In the genomic region with DNA sequence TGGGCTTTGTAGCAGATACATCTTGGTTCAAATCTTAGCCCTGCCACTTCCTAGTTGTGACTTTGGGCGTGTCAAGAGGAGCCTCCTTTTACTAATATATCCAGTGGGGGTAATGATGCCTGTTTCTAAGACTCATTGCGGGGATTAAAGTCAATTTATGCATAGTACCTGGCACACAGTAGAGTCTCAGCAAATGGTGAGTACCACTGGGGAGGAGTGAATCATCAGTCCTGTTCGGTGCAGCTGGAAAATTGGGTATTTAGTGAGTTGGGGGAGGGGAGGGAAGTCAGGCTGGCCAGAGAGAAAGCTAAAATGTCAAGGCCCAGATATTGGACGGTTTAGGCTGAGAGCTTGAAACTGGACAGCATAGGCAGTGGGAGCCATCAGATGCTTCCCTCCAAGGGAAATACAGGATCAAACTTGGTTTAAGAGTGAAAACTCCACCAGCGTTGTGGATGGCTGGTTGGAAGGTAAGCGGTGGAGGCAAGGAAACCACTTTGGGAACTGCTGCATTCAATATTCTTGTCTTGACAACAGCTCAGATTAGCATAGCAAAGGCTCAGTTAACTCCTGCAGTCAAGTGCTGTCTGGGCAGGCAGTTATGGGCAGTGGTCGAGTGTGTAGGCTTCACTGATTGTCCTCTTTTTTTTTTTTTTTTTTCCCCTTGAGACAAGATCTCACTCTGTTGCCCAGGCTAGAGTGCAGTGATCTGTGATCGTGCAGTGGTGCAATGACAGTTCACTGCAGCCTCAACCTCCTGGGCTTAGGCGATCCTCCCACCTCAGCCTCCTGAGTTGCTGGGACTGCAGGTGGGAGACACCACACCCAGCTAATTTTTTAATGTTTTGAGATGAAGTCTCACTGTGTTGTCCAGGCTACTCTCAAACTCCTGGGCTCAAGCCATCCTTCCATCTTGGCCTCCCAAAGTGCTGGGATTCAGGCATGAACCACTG, we compare ENCODE assay signal across 24 cellular contexts. TPM values are rescaled to one million over a fixed set of nuclear protein-coding genes. Genes with fewer than 3 reads are reported as not detected.
A peak's percentile ranks its signal among the peaks of the same experiment; 100 is the strongest.
DNase-seq lines count a peak whose midpoint lies in the region; ATAC-seq, FAIRE-seq and TF ChIP-seq lines count a peak whose summit lies in the region.
"Had no signal": no experiment of that assay in that cellular context is flagged by ENCODE, and none has a peak within 500 bp of the region (broad histone marks: within the 10 kb centered on the region; RNA-seq: fewer than 3 reads in every experiment).

No MANE protein-coding gene starts in this region.

- FAIRE-seq in GM12878 (lab: Jason Lieb, UNC), result no peak

- no peak overlapping the region for H3K27ac ChIP-seq in GM12878 (ENCODE audit: control insufficient read depth, insufficient read depth)
- H3K27ac ChIP-seq in SJCRH30, result no peak overlapping the region
- H3K27ac ChIP-seq in osteoblast (ENCODE audit: low read depth, low read length), result no peak overlapping the region
- H3K27ac ChIP-seq: epithelial cell of prostate, gastroesophageal sphincter, psoas muscle, thyroid gland had no signal

- POLR2A ChIA-PET in GM12878 (lab: Charles Lee), result interaction anchor here (0.6 to 1.4 kb wide), 5 partner anchors 9 to 73 kb away, joined by 3 to 8 read pairs (median 4); partner anchors contain the start of gene PPP1R16B

- H4K20me1 ChIP-seq in GM12878 (ENCODE audit: control insufficient read depth, insufficient read depth) (no peaks in the 10 kb centered on the region), osteoblast (ENCODE audit: insufficient read depth, low read length) (no peaks in the 10 kb centered on the region)

- RAD21 ChIA-PET in GM12878 (lab: Charles Lee; ENCODE audit: unreplicated experiment), result interaction anchor here (1.1 to 2.3 kb wide), 6 partner anchors 11 to 74 kb away, joined by 3 to 14 read pairs (median 4); no protein-coding TSS in a partner anchor

- no peaks in the 10 kb centered on the region for H3K27me3 Mint-ChIP-seq in activated naive CD4-positive, alpha-beta T cell treated with anti-CD3 and anti-CD28 coated beads, Interleukin-2, amount 50 U/mL, for 24 hours
- H3K27me3 Mint-ChIP-seq in IgD-negative memory B cell, result no peaks in the 10 kb centered on the region
- no peaks in the 10 kb centered on the region for H3K27me3 Mint-ChIP-seq in stimulated activated memory B cell treated with anti-CD40 and anti-IgM and Interleukin-4, amounts not matched to agents 10 μg/mL and 1 μg/mL and 100 μg/mL, for 72 hours
- H3K27me3 Mint-ChIP-seq: dendritic cell treated with granulocyte-macrophage colony-stimulating factor and Interleukin-4, amounts not matched to agents 40 ng/mL and 50 ng/mL, for 4 days had no signal

- no TSS peak for BruUV-seq in GM12878 (replicated peaks; lab: Mats Ljungman, UMichigan)

- no peak for TF ChIP-seq EP300 in GM12878 (IDR thresholded peaks at IDR 0.05; ENCODE audit: borderline replicate concordance in 1 of 2, control insufficient read depth in 1 of 2, low read depth in 2 of 2, low read length in 2 of 2)

- TF ChIP-seq CTCF in GM12878 (IDR thresholded peaks at IDR 0.05 in 2 of 3, conservative IDR thresholded peaks at IDR 0.05 in 1 of 3; ENCODE audit: control insufficient read depth in 2 of 3, extremely low read depth in 1 of 3, insufficient read depth in 1 of 3, low read depth in 3 of 3, low read length in 3 of 3) (no peak), osteoblast (IDR thresholded peaks at IDR 0.05; ENCODE audit: extremely low read depth, low read depth, low read length) (no peak)

- CTCF ChIA-PET in GM12878 (lab: Yijun Ruan, JAX), result interaction anchor here (0.6 to 1.9 kb wide), 5 partner anchors 13 to 295 kb away, joined by 3 to 4 read pairs (median 3); partner anchors contain the start of gene PPP1R16B

- in situ Hi-C loops in GM12878 (cut with MboI), result no loop called here

- TF ChIP-seq RAD21 in GM12878 (IDR thresholded peaks at IDR 0.05; ENCODE audit: insufficient read depth, low read depth, low read length), result no peak

- no peak for DNase-seq in activated naive CD4-positive, alpha-beta T cell treated with Interleukin-2 at 50 U/mL for 16 hours
- no peak for DNase-seq in GM12878 (ENCODE audit: low read depth, low spot score)
- no peak for DNase-seq in left lobe of liver (ENCODE audit: low spot score)
- no peak for DNase-seq in SJCRH30
- no peak for DNase-seq in osteoblast (ENCODE audit: insufficient read length, low spot score, missing footprints)
- DNase-seq: activated CD4-positive, alpha-beta T cell treated with anti-CD3 and anti-CD28 coated beads, Interleukin-2, amount 50 U/mL, for 48 hours; activated naive CD4-positive, alpha-beta T cell; KG1; NCI-H1092; NCI-H2107; NCI-H526 treated with DMSO at 0.1 percent for 48 hours; psoas muscle; thyroid gland had no signal

- H3K36me3 ChIP-seq in GM12878 (ENCODE audit: control insufficient read depth in 2 of 2, insufficient read depth in 2 of 2, low read length in 1 of 2), result peaks cover 5% of the 10 kb centered on the region in 2 experiments
- H3K36me3 ChIP-seq in SJCRH30, result no peaks in the 10 kb centered on the region
- no peaks in the 10 kb centered on the region for H3K36me3 ChIP-seq in osteoblast (ENCODE audit: insufficient read depth, low read length)
- H3K36me3 ChIP-seq: gastroesophageal sphincter, thyroid gland had no signal

- H3K4me2 ChIP-seq in GM12878 (ENCODE audit: control insufficient read depth, insufficient read depth) (no peak overlapping the region), osteoblast (ENCODE audit: insufficient read depth, low read length) (no peak overlapping the region)
- H3K4me2 ChIP-seq: smooth muscle cell had no signal

- H3K4me1 Mint-ChIP-seq in activated naive CD4-positive, alpha-beta T cell treated with anti-CD3 and anti-CD28 coated beads, Interleukin-2, amount 50 U/mL, for 24 hours, result peaks cover 74% of the 10 kb centered on the region
- peaks cover 44 to 63% (median 61%) of the 10 kb centered on the region in 3 donors for H3K4me1 Mint-ChIP-seq in IgD-negative memory B cell
- peaks cover 88% of the 10 kb centered on the region for H3K4me1 Mint-ChIP-seq in stimulated activated memory B cell treated with anti-CD40 and anti-IgM and Interleukin-4, amounts not matched to agents 10 μg/mL and 1 μg/mL and 100 μg/mL, for 72 hours
- H3K4me1 Mint-ChIP-seq: brain, nephron had no signal

- no peak for TF ChIP-seq POLR2A in GM12878 (IDR thresholded peaks at IDR 0.05; ENCODE audit: low read depth, low read length)

- no peak overlapping the region for H3K4me3 Mint-ChIP-seq in activated naive CD4-positive, alpha-beta T cell treated with anti-CD3 and anti-CD28 coated beads, Interleukin-2, amount 50 U/mL, for 24 hours
- peak overlapping the region in 2 of 4 donors; percentile 69 to 74 for H3K4me3 Mint-ChIP-seq in IgD-negative memory B cell
- no peak overlapping the region for H3K4me3 Mint-ChIP-seq in stimulated activated memory B cell treated with anti-CD40 and anti-IgM and Interleukin-4, amounts not matched to agents 10 μg/mL and 1 μg/mL and 100 μg/mL, for 72 hours
- H3K4me3 Mint-ChIP-seq: brain; dendritic cell treated with granulocyte-macrophage colony-stimulating factor and Interleukin-4, amounts not matched to agents 40 ng/mL and 50 ng/mL, for 4 days; nephron had no signal

- no peaks in the 10 kb centered on the region for H3K27me3 ChIP-seq in GM12878 (replicated peaks in 1 of 2; ENCODE audit: control insufficient read depth in 2 of 2, insufficient read depth in 2 of 2, low read length in 1 of 2)
- no peaks in the 10 kb centered on the region for H3K27me3 ChIP-seq in SJCRH30
- peaks cover 19% of the 10 kb centered on the region for H3K27me3 ChIP-seq in osteoblast (ENCODE audit: insufficient read depth, low read length)
- H3K27me3 ChIP-seq: thyroid gland had no signal

- H3K4me1 ChIP-seq in GM12878 (ENCODE audit: control insufficient read depth, insufficient read depth, low read length), result peaks cover 18% of the 10 kb centered on the region
- peaks cover 3% of the 10 kb centered on the region; the same call in 1 of the 2 replicates for H3K4me1 ChIP-seq in SJCRH30
- no peaks in the 10 kb centered on the region for H3K4me1 ChIP-seq in osteoblast (ENCODE audit: insufficient read depth, low read length)
- H3K4me1 ChIP-seq: gastroesophageal sphincter, psoas muscle, thyroid gland had no signal

- SMC1A ChIA-PET in GM12878 (lab: Charles Lee; ENCODE audit: uncharacterized antibody, unreplicated experiment), result interaction anchor here (0.9 to 5.8 kb wide), 7 partner anchors 9 to 83 kb away, joined by 3 to 38 read pairs (median 5); no protein-coding TSS in a partner anchor

- intact Hi-C loops in GM12878 (cut with micrococcal nuclease; ENCODE audit: unreplicated experiment), result no loop called here

- H2AFZ ChIP-seq in GM12878 (ENCODE audit: control insufficient read depth, low read depth, low read length), result no peak overlapping the region
- H2AFZ ChIP-seq in osteoblast (ENCODE audit: low read length), result no peak overlapping the region

- H3K4me3 ChIP-seq in GM12878 (no peak overlapping the region), SJCRH30 (no peak overlapping the region), osteoblast (ENCODE audit: insufficient read depth, low read length) (no peak overlapping the region)
- H3K4me3 ChIP-seq: gastroesophageal sphincter, lung, psoas muscle, smooth muscle cell, thyroid gland had no signal

- 88% methylated on average over 8 of the region's 9 CpGs for WGBS in GM12878 (ENCODE audit: insufficient coverage, insufficient replicate concordance, low lambda C conversion rate, missing lambda C conversion rate)

- H3K27ac Mint-ChIP-seq in activated naive CD4-positive, alpha-beta T cell treated with anti-CD3 and anti-CD28 coated beads, Interleukin-2, amount 50 U/mL, for 24 hours, result peak overlapping the region; percentile 73
- peak overlapping the region; percentile 67 to 91 (median 76) for H3K27ac Mint-ChIP-seq in IgD-negative memory B cell
- peak overlapping the region; percentile 90 for H3K27ac Mint-ChIP-seq in stimulated activated memory B cell treated with anti-CD40 and anti-IgM and Interleukin-4, amounts not matched to agents 10 μg/mL and 1 μg/mL and 100 μg/mL, for 72 hours
- H3K27ac Mint-ChIP-seq: brain; dendritic cell treated with granulocyte-macrophage colony-stimulating factor and Interleukin-4, amounts not matched to agents 40 ng/mL and 50 ng/mL, for 4 days; nephron had no signal

- peaks cover 8% of the 10 kb centered on the region for H3K9me3 Mint-ChIP-seq in activated naive CD4-positive, alpha-beta T cell treated with anti-CD3 and anti-CD28 coated beads, Interleukin-2, amount 50 U/mL, for 24 hours
- peaks cover 0 to 9% (median 0%) of the 10 kb centered on the region in 3 donors for H3K9me3 Mint-ChIP-seq in IgD-negative memory B cell
- peaks cover 2% of the 10 kb centered on the region for H3K9me3 Mint-ChIP-seq in stimulated activated memory B cell treated with anti-CD40 and anti-IgM and Interleukin-4, amounts not matched to agents 10 μg/mL and 1 μg/mL and 100 μg/mL, for 72 hours
- H3K9me3 Mint-ChIP-seq: dendritic cell treated with granulocyte-macrophage colony-stimulating factor and Interleukin-4, amounts not matched to agents 40 ng/mL and 50 ng/mL, for 4 days had no signal

- H3K36me3 Mint-ChIP-seq in activated naive CD4-positive, alpha-beta T cell treated with anti-CD3 and anti-CD28 coated beads, Interleukin-2, amount 50 U/mL, for 24 hours, result peaks cover 30% of the 10 kb centered on the region
- peaks cover 17% of the 10 kb centered on the region for H3K36me3 Mint-ChIP-seq in IgD-negative memory B cell
- peaks cover 78% of the 10 kb centered on the region for H3K36me3 Mint-ChIP-seq in stimulated activated memory B cell treated with anti-CD40 and anti-IgM and Interleukin-4, amounts not matched to agents 10 μg/mL and 1 μg/mL and 100 μg/mL, for 72 hours

- H3K9me3 ChIP-seq in GM12878 (replicated peaks; ENCODE audit: control insufficient read depth, insufficient read depth, low read length), result no peaks in the 10 kb centered on the region; the same call in 2 of the 3 replicates
- H3K9me3 ChIP-seq in SJCRH30 (replicated peaks), result no peaks in the 10 kb centered on the region; the same call in 1 of the 2 replicates
- H3K9me3 ChIP-seq in osteoblast (ENCODE audit: low read depth, low read length), result no peaks in the 10 kb centered on the region
- H3K9me3 ChIP-seq: thyroid gland had no signal

- no peak overlapping the region for H3K9ac ChIP-seq in GM12878 (ENCODE audit: control insufficient read depth, insufficient read depth, low read length)

- H3K79me2 ChIP-seq in GM12878 (ENCODE audit: control insufficient read depth, insufficient read depth, low read length) (peaks cover 80% of the 10 kb centered on the region), osteoblast (ENCODE audit: insufficient read depth, low read length) (no peaks in the 10 kb centered on the region)

- peak; percentile 8; the same call in 2 of the 3 replicates for ATAC-seq in GM12878
- no peak for ATAC-seq in stimulated activated memory B cell treated with anti-CD40 and anti-IgM and Interleukin-4, amounts not matched to agents 10 μg/mL and 1 μg/mL and 100 μg/mL, for 72 hours
- no peak for ATAC-seq in left lobe of liver
- ATAC-seq: gastroesophageal sphincter, psoas muscle had no signal

RNA-seq across cellular contexts. Expression of gene PPP1R16B, which starts 12.9 kb away (rescaled TPM):
- polyA plus RNA-seq in IgD-negative memory B cell (68.0 TPM), GM12878 (2011; rRNA removed) (48.4 and 66.8 TPM in 2 replicates), GM12878 (2014; fragmentation: Illumina TruSeq; extraction: Trizol) (54.4 and 64.6 TPM in 2 replicates), GM12878 (2014; fragmentation: Nextera tagmentation; extraction: Ambion mirVana) (10 to 100 TPM; 13.4 to 14.2 TPM), GM12878 (2014; rRNA removed) (61.4 and 61.5 TPM in 2 replicates), GM12878 (2016; fragmentation: Nextera tagmentation; extraction: Ambion mirVana) (10 to 100 TPM; 72.2 to 77.5 TPM)
- total RNA-seq in GM12878 (2013; cell fraction: nucleolus; rRNA removed), result 41.2 and 47.8 TPM in 2 replicates
- total RNA-seq in GM12878 (2014; rRNA removed) (81.0 and 83.9 TPM in 2 replicates), GM12878 (2014; rRNA removed; fragmentation: Illumina TruSeq; extraction: Trizol) (63.2 and 66.5 TPM in 2 replicates), GM12878 (2021) (89.9 and 90.2 TPM in 2 replicates), left lobe of liver (1.7 TPM), osteoblast (not detected in 2 replicates)
- 42.7 TPM for polyA plus RNA-seq in GM12878 (2011; ENCODE audit: low read depth)
- polyA plus RNA-seq in GM12878 (2011; cell fraction: cytosol; rRNA removed), result 71.6 and 82.8 TPM in 2 replicates
- polyA plus RNA-seq in GM12878 (2011; cell fraction: nucleus; rRNA removed), result 64.3 and 67.1 TPM in 2 replicates
- 56.6 and 60.9 TPM in 2 replicates for polyA plus RNA-seq in GM12878 (2012)
- 111 and 162 TPM in 2 replicates for polyA minus RNA-seq in GM12878 (2011; rRNA and poly(A)+ RNA removed)
- 42.0 and 46.7 TPM in 2 replicates for polyA minus RNA-seq in GM12878 (2011; cell fraction: cytosol; rRNA and poly(A)+ RNA removed)
- polyA minus RNA-seq in GM12878 (2011; cell fraction: nucleus; rRNA and poly(A)+ RNA removed), result 13.7 and 24.2 TPM in 2 replicates
- total RNA-seq in SJCRH30 (2014; rRNA removed; shearing (Covaris generic)), result 34.0 and 36.5 TPM in 2 replicates
- total RNA-seq: G401, smooth muscle cell had no signal
- polyA plus RNA-seq: smooth muscle cell had no signal

Comparison
In these comparisons a context has a peak if more than half of its experiments do, and no peak if none do; other contexts are left out.
1. RNA of gene PPP1R16B, which starts 12.9 kb away (total RNA-seq): 41.2 to 90.2 TPM in GM12878 and 34.0 to 36.5 TPM in SJCRH30; 1.7 TPM in left lobe of liver (single experiment) and not detected in osteoblast; every median in the first group is over 10 times any median in the second.
2. Peak in every context shown above with its lines, with median percentiles within 50 percentile points of each other: H3K27ac Mint-ChIP-seq.